Comparison of ENCODE assay signal across 28 cellular contexts in the genomic region with DNA sequence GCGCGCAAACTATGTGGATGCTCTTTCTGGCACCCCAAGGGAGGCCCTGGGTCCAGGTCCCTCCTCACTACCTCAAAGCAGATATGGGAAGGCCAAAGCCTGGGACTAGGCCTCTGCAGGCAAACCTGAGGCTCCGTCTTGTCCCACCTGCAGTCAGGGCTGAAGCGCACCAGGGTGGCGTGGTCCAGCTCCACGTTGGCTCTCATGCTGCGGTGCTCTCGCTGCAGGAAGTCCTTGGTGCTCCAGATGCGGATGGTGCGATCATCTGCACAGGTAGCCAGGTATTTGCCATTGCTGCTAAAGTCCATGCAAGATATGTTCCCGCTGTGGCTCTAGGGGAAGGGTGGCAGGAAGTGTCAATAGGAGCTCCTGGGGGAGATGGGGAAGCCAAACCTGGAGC. TPM values are rescaled to one million over a fixed set of nuclear protein-coding genes. Genes with fewer than 3 reads are reported as not detected.
"Had no signal": no experiment of that assay in that cellular context is flagged by ENCODE, and none has a peak within 500 bp of the region (broad histone marks: within the 10 kb centered on the region; RNA-seq: fewer than 3 reads in every experiment).

No MANE protein-coding gene starts in this region.

- H3K9me3 Mint-ChIP-seq: activated CD4-positive, alpha-beta memory T cell treated with anti-CD3 and anti-CD28 coated beads, Interleukin-2, amount 10 ng/mL, durations not matched to agents 7 days and 5 days; activated naive CD4-positive, alpha-beta T cell treated with anti-CD3 and anti-CD28 coated beads, Interleukin-2, amount 50 U/mL, for 24 hours; activated naive CD8-positive, alpha-beta T cell treated with anti-CD3 and anti-CD28 coated beads, Interleukin-2, amount 50 U/mL, for 24 hours had no signal

- ATAC-seq: activated CD4-positive, alpha-beta T cell treated with anti-CD3 and anti-CD28 coated beads for 36 hours; activated naive CD8-positive, alpha-beta T cell treated with anti-CD3 and anti-CD28 coated beads, Interleukin-2, amount 50 U/mL, for 24 hours; body of pancreas; Panc1; Right ventricle myocardium inferior had no signal

- H3K9ac ChIP-seq: SK-N-SH had no signal

- FAIRE-seq: bronchial epithelial cell had no signal

- H3K4me3 Mint-ChIP-seq: activated CD4-positive, alpha-beta memory T cell treated with anti-CD3 and anti-CD28 coated beads, Interleukin-2, amount 10 ng/mL, durations not matched to agents 7 days and 5 days; activated CD4-positive, alpha-beta T cell treated with anti-CD3 and anti-CD28 coated beads for 36 hours; activated naive CD4-positive, alpha-beta T cell treated with anti-CD3 and anti-CD28 coated beads, Interleukin-2, amount 50 U/mL, for 24 hours; activated naive CD8-positive, alpha-beta T cell treated with anti-CD3 and anti-CD28 coated beads, Interleukin-2, amount 50 U/mL, for 24 hours had no signal

- H3K4me2 ChIP-seq: SK-N-SH had no signal

- H3K27me3 Mint-ChIP-seq: activated CD4-positive, alpha-beta memory T cell treated with anti-CD3 and anti-CD28 coated beads, Interleukin-2, amount 10 ng/mL, durations not matched to agents 7 days and 5 days; activated CD4-positive, alpha-beta T cell treated with anti-CD3 and anti-CD28 coated beads for 36 hours; activated naive CD4-positive, alpha-beta T cell treated with anti-CD3 and anti-CD28 coated beads, Interleukin-2, amount 50 U/mL, for 24 hours; activated naive CD8-positive, alpha-beta T cell treated with anti-CD3 and anti-CD28 coated beads, Interleukin-2, amount 50 U/mL, for 24 hours had no signal

- H3K9me3 ChIP-seq: ascending aorta, body of pancreas, SJCRH30, SK-N-SH had no signal

- H3K27ac ChIP-seq: ascending aorta, body of pancreas, SJCRH30, WERI-Rb-1 had no signal

- H3K27ac Mint-ChIP-seq: activated CD4-positive, alpha-beta memory T cell treated with anti-CD3 and anti-CD28 coated beads, Interleukin-2, amount 10 ng/mL, durations not matched to agents 7 days and 5 days; activated CD4-positive, alpha-beta T cell treated with anti-CD3 and anti-CD28 coated beads for 36 hours; activated naive CD4-positive, alpha-beta T cell treated with anti-CD3 and anti-CD28 coated beads, Interleukin-2, amount 50 U/mL, for 24 hours had no signal

- H3K27me3 ChIP-seq: ascending aorta, body of pancreas, SJCRH30 had no signal

- H3K4me3 ChIP-seq: ascending aorta, body of pancreas, SJCRH30 had no signal

- DNase-seq: activated CD4-positive, alpha-beta memory T cell treated with anti-CD3 and anti-CD28 coated beads, Interleukin-2, amount 10 ng/mL, durations not matched to agents 7 days and 5 days; activated CD4-positive, alpha-beta T cell treated with anti-CD3 and anti-CD28 coated beads for 36 hours; activated CD4-positive, alpha-beta T cell treated with anti-CD3 and anti-CD28 coated beads, Interleukin-2, amount 50 U/mL, for 1 hour; activated naive CD8-positive, alpha-beta T cell treated with anti-CD3 and anti-CD28 coated beads, Interleukin-2, amount 50 U/mL, for 24 hours; activated T-cell treated with anti-CD3 and anti-CD28 coated beads for 4 hours; amniotic stem cell; body of pancreas; MM.1S; NCI-H1105 treated with DMSO at 0.1 percent for 48 hours; NCI-H1436 treated with DMSO at 0.1 percent for 48 hours; NCI-H187; NCI-H2081; NCI-H510A treated with DMSO at 0.1 percent for 48 hours; NCI-H69; NK-92 treated with Interleukin-12 subunit alpha and Interleukin-12 subunit beta, amount 100 ng/mL, for 24 hours; OCI-M1; RPMI8226; SJCRH30; SK-N-SH; T-helper 1 cell; WERI-Rb-1 had no signal

RNA-seq across cellular contexts. Expression of a gene that starts 50.5 kb away (rescaled TPM):
- total RNA-seq: activated CD4-positive, alpha-beta memory T cell treated with anti-CD3 and anti-CD28 coated beads, Interleukin-2, amount 10 ng/mL, durations not matched to agents 7 days and 5 days; activated CD4-positive, alpha-beta T cell treated with anti-CD3 and anti-CD28 coated beads for 36 hours; activated CD8-positive, alpha-beta memory T cell treated with anti-CD3 and anti-CD28 coated beads for 36 hours; bronchial epithelial cell; T-helper 2 cell treated with Interferon-gamma antibody and Interleukin-4, amounts not matched to agents 100 ng/mL and 5 ng/mL, for 36 hours had no signal
